ENCODE assay signal across 8 cellular contexts in genomic region chr10:102241444-102242117, GRCh38. TPM values are rescaled to one million over a fixed set of nuclear protein-coding genes. Genes with fewer than 3 reads are reported as not detected.
DNase-seq lines count a peak whose midpoint lies in the region; ATAC-seq and TF ChIP-seq lines count a peak whose summit lies in the region.

PITX3 (minus strand) TSS chr10:102241512; CDS start chr10:102232080, 9,432 bp downstream.

- POLR2A ChIA-PET in CD4-positive, alpha-beta memory T cell (lab: Charles Lee; ENCODE audit: partially characterized antibody): interaction anchor here (0.9 to 2.0 kb wide), 4 partner anchors 10 to 16 kb away, joined by 3 to 10 read pairs (median 4); partner anchors contain the start of gene ELOVL3

- H3K27ac Mint-ChIP-seq in CD4-positive, alpha-beta memory T cell: peak within 1 kb of the TSS in 5 of 7 donors; percentile 1 to 90 (median 56)
- H3K27ac Mint-ChIP-seq in activated naive CD8-positive, alpha-beta T cell: no peak within 1 kb of the TSS

- CTCF ChIA-PET in CD4-positive, alpha-beta memory T cell (lab: Charles Lee; ENCODE audit: partially characterized antibody): interaction anchor here (3.1 to 24.6 kb wide), 2 partner anchors 11 to 110 kb away, joined by 32 to 549 read pairs; no protein-coding TSS in a partner anchor

- intact Hi-C loops in CD4-positive, alpha-beta memory T cell (cut with micrococcal nuclease): loop anchor here (1.0 kb wide), 1 partner anchor 10 kb away; no protein-coding TSS in a partner anchor
- intact Hi-C loops in head of caudate nucleus (cut with DNase I): no loop called here
- intact Hi-C loops in ovary (cut with DNase I): no loop called here
- intact Hi-C loops in testis (cut with DNase I; ENCODE audit: low total_unique reads): no loop called here

- peak; percentile 84 to 90 (median 88) for DNase-seq in CD4-positive, alpha-beta memory T cell
- DNase-seq in SKM-1 treated with dmso at 0.1 percent for 144 hours (lab: John Stamatoyannopoulos, UW; ENCODE audit: unreplicated experiment) (peak; percentile 81), head of caudate nucleus (peak; percentile 35 to 84 (median 71)), ovary (peak; percentile 91 to 98 (median 96)), testis (peak; percentile 95)

- no peaks in the 10 kb centered on the region for H3K36me3 ChIP-seq in CD4-positive, alpha-beta memory T cell (ENCODE audit: insufficient read depth, low read length)
- H3K36me3 ChIP-seq in HUES64 (ENCODE audit: insufficient read depth, low read length) (no peaks in the 10 kb centered on the region), ovary (no peaks in the 10 kb centered on the region), testis (ENCODE audit: low read depth, missing control alignments) (no peaks in the 10 kb centered on the region)

- H3K9me3 ChIP-seq in CD4-positive, alpha-beta memory T cell (ENCODE audit: control insufficient read depth in 1 of 2, low read length in 2 of 2): no peaks in the 10 kb centered on the region
- H3K9me3 ChIP-seq in HUES64 (ENCODE audit: insufficient read depth, low read depth, low read length) (no peaks in the 10 kb centered on the region), ovary (no peaks in the 10 kb centered on the region), testis (no peaks in the 10 kb centered on the region)

- TF ChIP-seq POLR2A in ovary (IDR thresholded peaks at IDR 0.05) (no peak), testis (IDR thresholded peaks at IDR 0.05) (no peak)

- peak; percentile 45 for ATAC-seq in GM19455 (IDR thresholded peaks at IDR 0.05; ENCODE audit: unreplicated experiment)

- H3K4me3 Mint-ChIP-seq in CD4-positive, alpha-beta memory T cell: peak within 1 kb of the TSS; percentile 81 to 92 (median 88)
- peak within 1 kb of the TSS; percentile 90 for H3K4me3 Mint-ChIP-seq in activated naive CD8-positive, alpha-beta T cell

- peak within 1 kb of the TSS; percentile 43; the same call in 1 of the 2 replicates for H3K9ac ChIP-seq in HUES64 (ENCODE audit: low read depth, low read length)

- TF ChIP-seq CTCF in ovary (IDR thresholded peaks at IDR 0.05): no peak
- no peak for TF ChIP-seq CTCF in testis (IDR thresholded peaks at IDR 0.05)

- peak within 1 kb of the TSS; percentile 27 to 57 for H3K4me3 ChIP-seq in CD4-positive, alpha-beta memory T cell (ENCODE audit: low read length in 2 of 2)
- peak within 1 kb of the TSS; percentile 68 for H3K4me3 ChIP-seq in HUES64 (ENCODE audit: low read length)
- peak within 1 kb of the TSS; percentile 41 for H3K4me3 ChIP-seq in ovary
- H3K4me3 ChIP-seq in testis: peak within 1 kb of the TSS; percentile 56 to 62

- H3K27me3 Mint-ChIP-seq in CD4-positive, alpha-beta memory T cell: peaks cover 3 to 16% of the 10 kb centered on the region in 2 donors
- H3K27me3 Mint-ChIP-seq in activated naive CD8-positive, alpha-beta T cell: peaks cover 16% of the 10 kb centered on the region

- peaks cover 6% of the 10 kb centered on the region for H3K27me3 ChIP-seq in CD4-positive, alpha-beta memory T cell (ENCODE audit: insufficient read depth, low read length)
- peaks cover 69% of the 10 kb centered on the region for H3K27me3 ChIP-seq in HUES64 (ENCODE audit: insufficient read depth, low read length)
- no peaks in the 10 kb centered on the region for H3K27me3 ChIP-seq in ovary
- no peaks in the 10 kb centered on the region for H3K27me3 ChIP-seq in testis

- peaks cover 23 to 40% (median 27%) of the 10 kb centered on the region in 4 donors for H3K4me1 Mint-ChIP-seq in CD4-positive, alpha-beta memory T cell
- H3K4me1 Mint-ChIP-seq in activated naive CD8-positive, alpha-beta T cell (ENCODE audit: low read depth): peaks cover 28% of the 10 kb centered on the region

- H3K27ac ChIP-seq in CD4-positive, alpha-beta memory T cell (ENCODE audit: low read depth, low read length): no peak within 1 kb of the TSS
- H3K27ac ChIP-seq in HUES64 (ENCODE audit: low read depth, low read length) (no peak within 1 kb of the TSS), ovary (no peak within 1 kb of the TSS), testis (no peak within 1 kb of the TSS)

- no peaks in the 10 kb centered on the region for H3K9me3 Mint-ChIP-seq in CD4-positive, alpha-beta memory T cell
- no peaks in the 10 kb centered on the region for H3K9me3 Mint-ChIP-seq in activated naive CD8-positive, alpha-beta T cell (ENCODE audit: low read depth)

- H3K4me1 ChIP-seq in CD4-positive, alpha-beta memory T cell (ENCODE audit: insufficient read depth, low read length): peaks cover 33% of the 10 kb centered on the region
- H3K4me1 ChIP-seq in HUES64 (ENCODE audit: insufficient read depth, low read length) (peaks cover 2% of the 10 kb centered on the region; the same call in 1 of the 2 replicates), ovary (ENCODE audit: insufficient read depth) (peaks cover 13% of the 10 kb centered on the region), testis (peaks cover 28% of the 10 kb centered on the region)

- H3K36me3 Mint-ChIP-seq in CD4-positive, alpha-beta memory T cell: peaks cover 0 to 5% of the 10 kb centered on the region in 2 donors
- no peaks in the 10 kb centered on the region for H3K36me3 Mint-ChIP-seq in activated naive CD8-positive, alpha-beta T cell

- under 1% methylated on average over 57 of the region's 57 CpGs for WGBS in HUES64
- 1 to 4% (median 2%) methylated on average over 56 to 57 of the region's 57 CpGs for WGBS in ovary, 3 donors
- WGBS in testis, 2 donors: 0% methylated on average over 20 to 57 of the region's 57 CpGs

- TF ChIP-seq EP300 in ovary (IDR thresholded peaks at IDR 0.05): no peak

RNA-seq across cellular contexts. Expression of gene PITX3, which starts in this region (rescaled TPM):
- not detected for total RNA-seq in CD4-positive, alpha-beta memory T cell
- not detected for polyA plus RNA-seq in CD4-positive, alpha-beta memory T cell
- polyA plus RNA-seq in HUES64 (2013, experiment 1 of 2): 0.30 TPM
- polyA plus RNA-seq in HUES64 (2013, experiment 2 of 2): 0.19 TPM
- not detected for total RNA-seq in ovary
- not detected for polyA plus RNA-seq in ovary
- under 1 TPM; 0.55 to 0.74 TPM for total RNA-seq in testis
- polyA plus RNA-seq in testis (ENCODE audit: insufficient read depth, low read depth, low replicate concordance): 0.69 TPM

Comparison
In these comparisons a context has a peak if more than half of its experiments do, and no peak if none do; other contexts are left out.
1. Peak in DNase-seq and H3K4me3 ChIP-seq in CD4-positive, alpha-beta memory T cell; RNA of the gene not detected or under 1 TPM.
2. Peak in DNase-seq and H3K4me3 ChIP-seq in ovary; RNA of the gene not detected or under 1 TPM.
3. Peak in DNase-seq and H3K4me3 ChIP-seq in testis; RNA of the gene not detected or under 1 TPM.